Comparison of ENCODE assay signal across 28 cellular contexts in genomic region chr5:120808135-120808534, GRCh38.
DNase-seq lines count a peak whose midpoint lies in the region; ATAC-seq and TF ChIP-seq lines count a peak whose summit lies in the region.
"Had no signal": no experiment of that assay in that cellular context is flagged by ENCODE, and none has a peak within 500 bp of the region (broad histone marks: within the 10 kb centered on the region; RNA-seq: fewer than 3 reads in every experiment).

No MANE protein-coding gene starts in this region.

- peaks cover 0 to 3% of the 10 kb centered on the region in 2 experiments for H3K36me3 ChIP-seq in SK-N-SH (replicated peaks in 1 of 2; ENCODE audit: control insufficient read depth in 1 of 2, insufficient read depth in 2 of 2, low read length in 1 of 2)
- H3K36me3 ChIP-seq: cardiac muscle cell, ovary had no signal

- no peak for TF ChIP-seq RAD21 in SK-N-SH (IDR thresholded peaks at IDR 0.05; ENCODE audit: low read length)

- TF ChIP-seq CTCF in SK-N-SH (IDR thresholded peaks at IDR 0.05) (no peak), astrocyte of the spinal cord (IDR thresholded peaks at IDR 0.05; ENCODE audit: low read depth, low read length) (no peak)

- H3K27ac ChIP-seq in SK-N-SH (ENCODE audit: low read depth in 2 of 2, low read length in 1 of 2), result no peak overlapping the region
- H3K27ac ChIP-seq: 22Rv1, cardiac muscle cell, coronary artery, KMS-11, ovary had no signal

- H3K4me3 ChIP-seq in SK-N-SH (ENCODE audit: low read depth in 2 of 2, low read length in 1 of 2) (no peak overlapping the region), astrocyte of the spinal cord (ENCODE audit: low read depth, low read length) (no peak overlapping the region)
- H3K4me3 ChIP-seq: cardiac muscle cell, coronary artery, lung, ovary had no signal

- no peaks in the 10 kb centered on the region for H4K20me1 ChIP-seq in SK-N-SH (ENCODE audit: insufficient read depth)

- H3K27me3 ChIP-seq in SK-N-SH (ENCODE audit: insufficient read depth), result no peaks in the 10 kb centered on the region
- H3K27me3 ChIP-seq: cardiac muscle cell, ovary had no signal

- ATAC-seq in SK-N-SH treated with all-trans-retinoic acid at 6 μM for 48 hours (no peak; the same call in 2 of the 3 replicates), HG02763 (IDR thresholded peaks at IDR 0.05; ENCODE audit: unreplicated experiment) (no peak), HG03159 (IDR thresholded peaks at IDR 0.05; ENCODE audit: unreplicated experiment) (no peak)
- ATAC-seq: Right ventricle myocardium inferior had no signal

- H3K4me2 ChIP-seq in SK-N-SH, result no peak overlapping the region
- H3K4me2 ChIP-seq: KMS-11 had no signal

- H3K4me1 ChIP-seq in SK-N-SH (ENCODE audit: control insufficient read depth in 1 of 2, insufficient read depth in 2 of 2, low read depth in 1 of 2, low read length in 1 of 2), result no peaks in the 10 kb centered on the region

- no peaks in the 10 kb centered on the region for H3K79me2 ChIP-seq in SK-N-SH (ENCODE audit: insufficient read depth)

- TF ChIP-seq EP300 in SK-N-SH (IDR thresholded peaks at IDR 0.05; ENCODE audit: borderline replicate concordance in 1 of 2, low read depth in 1 of 2, low read length in 1 of 2), result no peak

- H3F3A ChIP-seq in SK-N-SH (replicated peaks; ENCODE audit: insufficient read depth), result no peaks in the 10 kb centered on the region

- DNase-seq in SK-N-SH, result no peak
- DNase-seq in astrocyte of the spinal cord (ENCODE audit: low read depth, low spot score), result peak; percentile 10
- DNase-seq in kidney tubule cell (ENCODE audit: low spot score), result peak; percentile 8
- no peak for DNase-seq in HT-29 (ENCODE audit: low spot score)
- no peak for DNase-seq in NCI-H524 treated with DMSO at 0.1 percent for 48 hours (lab: John Stamatoyannopoulos, UW)
- DNase-seq: activated CD4-positive, alpha-beta T cell treated with anti-CD3 and anti-CD28 coated beads, Interleukin-2, amount 50 U/mL, for 48 hours; activated CD4-positive, CD25-positive, alpha-beta regulatory T cell treated with anti-CD3 and anti-CD28 coated beads, Interleukin-2, amount 50 U/mL, for 72 hours; activated naive CD4-positive, alpha-beta T cell treated with anti-CD3 and anti-CD28 coated beads, Interleukin-2, amount 50 U/mL, for 16 hours; Calu3; DMS79; erythroblast; head of caudate nucleus; NCI-H1436; NCI-H2081; NCI-H526 treated with DMSO at 0.1 percent for 48 hours; ovary; small intestine; stimulated activated naive CD4-positive, alpha-beta T cell treated with Interleukin-2 at 50 U/mL for 16 hours; T-helper 2 cell had no signal

- POLR2A ChIA-PET in SK-N-SH (lab: Yijun Ruan, JAX), result no interaction called here

- no peaks in the 10 kb centered on the region for H3K9me2 ChIP-seq in SK-N-SH

- in situ Hi-C loops in astrocyte of the spinal cord (cut with HindIII; ENCODE audit: low sequenced_read_pairs), result no loop called here

- peaks cover 11% of the 10 kb centered on the region; the same call in 1 of the 2 replicates for H3K9me3 ChIP-seq in SK-N-SH
- H3K9me3 ChIP-seq: ovary had no signal

- CTCF ChIA-PET in SK-N-SH (lab: Yijun Ruan, JAX), result no interaction called here

- no peak overlapping the region for H3K9ac ChIP-seq in SK-N-SH
- H3K9ac ChIP-seq: KMS-11 had no signal

- peak overlapping the region; percentile 17; the same call in 1 of the 2 replicates for H2AFZ ChIP-seq in SK-N-SH (ENCODE audit: low read depth)

TF ChIP-seq in SK-N-SH, 30 proteins besides CTCF, POLR2A, EP300 and RAD21:
- TF ChIP-seq USF2 (IDR thresholded peaks at IDR 0.05; ENCODE audit: borderline replicate concordance, low read depth, low read length) (no peak), TAF1 (IDR thresholded peaks at IDR 0.05; ENCODE audit: borderline replicate concordance, low read depth, low read length) (no peak), MEF2A (IDR thresholded peaks at IDR 0.05; ENCODE audit: borderline replicate concordance, low read depth) (no peak), JUND (IDR thresholded peaks at IDR 0.05) (no peak), RXRA (IDR thresholded peaks at IDR 0.05; ENCODE audit: borderline replicate concordance, low read depth) (no peak), FOXM1 (IDR thresholded peaks at IDR 0.05; ENCODE audit: low read depth) (no peak), YY1 (IDR thresholded peaks at IDR 0.05; ENCODE audit: low read depth) (no peak), NFIC (IDR thresholded peaks at IDR 0.05; ENCODE audit: borderline replicate concordance) (no peak), GABPA (IDR thresholded peaks at IDR 0.05; ENCODE audit: low read depth) (no peak), GATA2 (CRISPR knock-in tag; IDR thresholded peaks at IDR 0.05) (no peak), TEAD4 (IDR thresholded peaks at IDR 0.05; ENCODE audit: borderline replicate concordance, insufficient read depth) (no peak)
- TF ChIP-seq, protein P1, sequence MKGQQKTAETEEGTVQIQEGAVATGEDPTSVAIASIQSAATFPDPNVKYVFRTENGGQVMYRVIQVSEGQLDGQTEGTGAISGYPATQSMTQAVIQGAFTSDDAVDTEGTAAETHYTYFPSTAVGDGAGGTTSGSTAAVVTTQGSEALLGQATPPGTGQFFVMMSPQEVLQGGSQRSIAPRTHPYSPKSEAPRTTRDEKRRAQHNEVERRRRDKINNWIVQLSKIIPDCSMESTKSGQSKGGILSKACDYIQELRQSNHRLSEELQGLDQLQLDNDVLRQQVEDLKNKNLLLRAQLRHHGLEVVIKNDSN (IDR thresholded peaks at IDR 0.05; ENCODE audit: borderline replicate concordance, low read depth), result no peak
- TF ChIP-seq, protein P2, sequence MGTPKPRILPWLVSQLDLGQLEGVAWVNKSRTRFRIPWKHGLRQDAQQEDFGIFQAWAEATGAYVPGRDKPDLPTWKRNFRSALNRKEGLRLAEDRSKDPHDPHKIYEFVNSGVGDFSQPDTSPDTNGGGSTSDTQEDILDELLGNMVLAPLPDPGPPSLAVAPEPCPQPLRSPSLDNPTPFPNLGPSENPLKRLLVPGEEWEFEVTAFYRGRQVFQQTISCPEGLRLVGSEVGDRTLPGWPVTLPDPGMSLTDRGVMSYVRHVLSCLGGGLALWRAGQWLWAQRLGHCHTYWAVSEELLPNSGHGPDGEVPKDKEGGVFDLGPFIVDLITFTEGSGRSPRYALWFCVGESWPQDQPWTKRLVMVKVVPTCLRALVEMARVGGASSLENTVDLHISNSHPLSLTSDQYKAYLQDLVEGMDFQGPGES (IDR thresholded peaks at IDR 0.05; ENCODE audit: low read depth, low read length), result no peak
TF ChIP-seq in SK-N-SH: peak in this region for 0.

TF ChIP-seq in SK-N-SH treated with all-trans-retinoic acid at 6 μM for 48 hours, 23 proteins besides CTCF, POLR2A, EP300 and RAD21:
- TF ChIP-seq POU6F1 (CRISPR knock-in tag; IDR thresholded peaks at IDR 0.05; ENCODE audit: borderline replicate concordance, low read depth), result no peak
- TF ChIP-seq, protein P3, sequence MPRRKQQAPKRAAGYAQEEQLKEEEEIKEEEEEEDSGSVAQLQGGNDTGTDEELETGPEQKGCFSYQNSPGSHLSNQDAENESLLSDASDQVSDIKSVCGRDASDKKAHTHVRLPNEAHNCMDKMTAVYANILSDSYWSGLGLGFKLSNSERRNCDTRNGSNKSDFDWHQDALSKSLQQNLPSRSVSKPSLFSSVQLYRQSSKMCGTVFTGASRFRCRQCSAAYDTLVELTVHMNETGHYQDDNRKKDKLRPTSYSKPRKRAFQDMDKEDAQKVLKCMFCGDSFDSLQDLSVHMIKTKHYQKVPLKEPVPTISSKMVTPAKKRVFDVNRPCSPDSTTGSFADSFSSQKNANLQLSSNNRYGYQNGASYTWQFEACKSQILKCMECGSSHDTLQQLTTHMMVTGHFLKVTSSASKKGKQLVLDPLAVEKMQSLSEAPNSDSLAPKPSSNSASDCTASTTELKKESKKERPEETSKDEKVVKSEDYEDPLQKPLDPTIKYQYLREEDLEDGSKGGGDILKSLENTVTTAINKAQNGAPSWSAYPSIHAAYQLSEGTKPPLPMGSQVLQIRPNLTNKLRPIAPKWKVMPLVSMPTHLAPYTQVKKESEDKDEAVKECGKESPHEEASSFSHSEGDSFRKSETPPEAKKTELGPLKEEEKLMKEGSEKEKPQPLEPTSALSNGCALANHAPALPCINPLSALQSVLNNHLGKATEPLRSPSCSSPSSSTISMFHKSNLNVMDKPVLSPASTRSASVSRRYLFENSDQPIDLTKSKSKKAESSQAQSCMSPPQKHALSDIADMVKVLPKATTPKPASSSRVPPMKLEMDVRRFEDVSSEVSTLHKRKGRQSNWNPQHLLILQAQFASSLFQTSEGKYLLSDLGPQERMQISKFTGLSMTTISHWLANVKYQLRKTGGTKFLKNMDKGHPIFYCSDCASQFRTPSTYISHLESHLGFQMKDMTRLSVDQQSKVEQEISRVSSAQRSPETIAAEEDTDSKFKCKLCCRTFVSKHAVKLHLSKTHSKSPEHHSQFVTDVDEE (CRISPR knock-in tag; IDR thresholded peaks at IDR 0.05), result no peak
- TF ChIP-seq GLIS3 (CRISPR knock-in tag; IDR thresholded peaks at IDR 0.05), result no peak
TF ChIP-seq in SK-N-SH treated with all-trans-retinoic acid at 6 μM for 48 hours: peak in this region for 0.

Comparison
In these comparisons a context has a peak if more than half of its experiments do, and no peak if none do; other contexts are left out.
1. DNase-seq: peak in astrocyte of the spinal cord (single experiment) and kidney tubule cell (single experiment); none in SK-N-SH (single experiment), HT-29 (single experiment) and NCI-H524 treated with DMSO at 0.1 percent for 48 hours (single experiment).